In genomic region chr7:117637937-117638336, GRCh38 we compare ENCODE assay signal across 22 cellular contexts.
DNase-seq lines count a peak whose midpoint lies in the region; ATAC-seq, FAIRE-seq and TF ChIP-seq lines count a peak whose summit lies in the region.
"Had no signal": no experiment of that assay in that cellular context is flagged by ENCODE, and none has a peak within 500 bp of the region (broad histone marks: within the 10 kb centered on the region; RNA-seq: fewer than 3 reads in every experiment).

No MANE protein-coding gene starts in this region.

- no peaks in the 10 kb centered on the region for H3K79me2 ChIP-seq in GM23338 (replicated peaks; ENCODE audit: insufficient read depth)

- H3K36me3 ChIP-seq in GM23338 (ENCODE audit: insufficient read depth) = no peaks in the 10 kb centered on the region; the same call in 1 of the 2 replicates
- H3K36me3 ChIP-seq in endodermal cell (ENCODE audit: control insufficient read depth, insufficient read depth, low read length) = no peaks in the 10 kb centered on the region
- H3K36me3 ChIP-seq in heart right ventricle = no peaks in the 10 kb centered on the region
- H3K36me3 ChIP-seq: BE2C, BLaER1 had no signal

- no peak for TF ChIP-seq CTCF in GM23338 (conservative IDR thresholded peaks at IDR 0.05; ENCODE audit: low read depth in 2 of 2)
- no peak for TF ChIP-seq CTCF in endodermal cell (conservative IDR thresholded peaks at IDR 0.05)
- no peak for TF ChIP-seq CTCF in heart right ventricle (IDR thresholded peaks at IDR 0.05)

- H3K27ac ChIP-seq in GM23338 (ENCODE audit: low read depth) = no peak overlapping the region
- no peak overlapping the region for H3K27ac ChIP-seq in endodermal cell (ENCODE audit: low read depth, low read length)
- H3K27ac ChIP-seq in heart right ventricle = no peak overlapping the region
- H3K27ac ChIP-seq: BLaER1 had no signal

- H3K4me1 ChIP-seq in GM23338 (ENCODE audit: insufficient read depth) (no peaks in the 10 kb centered on the region), endodermal cell (ENCODE audit: control insufficient read depth, insufficient read depth, low read length) (no peaks in the 10 kb centered on the region), heart right ventricle (no peaks in the 10 kb centered on the region)
- H3K4me1 ChIP-seq: BE2C, BLaER1 had no signal

- H3K27me3 ChIP-seq in GM23338 (ENCODE audit: insufficient read depth) (no peaks in the 10 kb centered on the region), endodermal cell (ENCODE audit: control insufficient read depth, insufficient read depth, low read length, poor library complexity, severe bottlenecking) (no peaks in the 10 kb centered on the region), heart right ventricle (no peaks in the 10 kb centered on the region)
- H3K27me3 ChIP-seq: BE2C, BLaER1 had no signal

- H3K9me2 ChIP-seq in GM23338 (ENCODE audit: insufficient read depth) = 0 out of 2 replicates have a peak, but pooled peaks cover 3% of the 10 kb centered on the region

- H3K9me3 Mint-ChIP-seq in GM23338 (peaks cover 18% of the 10 kb centered on the region), endodermal cell (peaks cover 14% of the 10 kb centered on the region)
- no peaks in the 10 kb centered on the region for H3K9me3 Mint-ChIP-seq in activated CD4-positive, alpha-beta memory T cell treated with anti-CD3 and anti-CD28 coated beads, Interleukin-2, amount 10 ng/mL, durations not matched to agents 7 days and 5 days

- DNase-seq in GM23338 (ENCODE audit: low spot score) (no peak), endodermal cell (no peak), heart right ventricle (no peak), HTR-8/SVneo (ENCODE audit: insufficient read length, low spot score) (no peak)
- DNase-seq in activated CD4-positive, alpha-beta memory T cell treated with anti-CD3 and anti-CD28 coated beads, Interleukin-2, amount 10 ng/mL, durations not matched to agents 7 days and 5 days = no peak
- DNase-seq: 8988T; ACHN; BE2C; C1 segment of cervical spinal cord; CD4-positive, alpha-beta memory T cell; CD4-positive, CD25-positive, alpha-beta regulatory T cell; CD8-positive, alpha-beta memory T cell; COR-L47; DMS79 treated with DMSO at 0.1 percent for 48 hours; GF-D8 had no signal

- no peak for FAIRE-seq in HTR-8/SVneo (lab: Jason Lieb, UNC)
- FAIRE-seq: A204.1, D721Med, G401.6, GM12891, GM19239 had no signal

- H3K27ac Mint-ChIP-seq in GM23338 (no peak overlapping the region), endodermal cell (peak overlapping the region; percentile 42)
- H3K27ac Mint-ChIP-seq in activated CD4-positive, alpha-beta memory T cell treated with anti-CD3 and anti-CD28 coated beads, Interleukin-2, amount 10 ng/mL, durations not matched to agents 7 days and 5 days = no peak overlapping the region
- H3K27ac Mint-ChIP-seq: CD14-positive monocyte; CD4-positive, alpha-beta memory T cell; CD4-positive, CD25-positive, alpha-beta regulatory T cell; CD8-positive, alpha-beta memory T cell had no signal

- H3K4me2 ChIP-seq in GM23338 = no peak overlapping the region
- H3K4me2 ChIP-seq: BLaER1 had no signal

- H3K4me1 Mint-ChIP-seq in GM23338 = no peaks in the 10 kb centered on the region; the same call in 2 of the 3 replicates
- H3K4me1 Mint-ChIP-seq in endodermal cell = peaks cover 3% of the 10 kb centered on the region
- H3K4me1 Mint-ChIP-seq in activated CD4-positive, alpha-beta memory T cell treated with anti-CD3 and anti-CD28 coated beads, Interleukin-2, amount 10 ng/mL, durations not matched to agents 7 days and 5 days = no peaks in the 10 kb centered on the region
- H3K4me1 Mint-ChIP-seq: CD14-positive monocyte; CD4-positive, alpha-beta memory T cell; CD4-positive, CD25-positive, alpha-beta regulatory T cell; CD8-positive, alpha-beta memory T cell had no signal

- no peak overlapping the region for H3K4me3 ChIP-seq in GM23338
- no peak overlapping the region for H3K4me3 ChIP-seq in endodermal cell (ENCODE audit: low read length)
- no peak overlapping the region for H3K4me3 ChIP-seq in heart right ventricle
- H3K4me3 ChIP-seq: BLaER1 had no signal

- POLR2A ChIA-PET in activated CD4-positive, alpha-beta memory T cell treated with anti-CD3 and anti-CD28 coated beads, Interleukin-2, amount 10 ng/mL, durations not matched to agents 7 days and 5 days (lab: Charles Lee) = no interaction called here

- no peak overlapping the region for H3K4me3 Mint-ChIP-seq in GM23338
- H3K4me3 Mint-ChIP-seq in endodermal cell = no peak overlapping the region
- H3K4me3 Mint-ChIP-seq in activated CD4-positive, alpha-beta memory T cell treated with anti-CD3 and anti-CD28 coated beads, Interleukin-2, amount 10 ng/mL, durations not matched to agents 7 days and 5 days = no peak overlapping the region
- H3K4me3 Mint-ChIP-seq: CD14-positive monocyte; CD4-positive, alpha-beta memory T cell; CD4-positive, CD25-positive, alpha-beta regulatory T cell; CD8-positive, alpha-beta memory T cell had no signal

- H3K36me3 Mint-ChIP-seq in GM23338 (ENCODE audit: low read depth) = peaks cover 14% of the 10 kb centered on the region; the same call in 2 of the 3 replicates
- H3K36me3 Mint-ChIP-seq in endodermal cell (ENCODE audit: low read depth) = no peaks in the 10 kb centered on the region
- no peaks in the 10 kb centered on the region for H3K36me3 Mint-ChIP-seq in activated CD4-positive, alpha-beta memory T cell treated with anti-CD3 and anti-CD28 coated beads, Interleukin-2, amount 10 ng/mL, durations not matched to agents 7 days and 5 days (ENCODE audit: low read depth)
- H3K36me3 Mint-ChIP-seq: CD14-positive monocyte; CD4-positive, alpha-beta memory T cell; CD4-positive, CD25-positive, alpha-beta regulatory T cell; CD8-positive, alpha-beta memory T cell had no signal

- no peaks in the 10 kb centered on the region for H3F3A ChIP-seq in GM23338 (replicated peaks; ENCODE audit: low read depth)

- 90 to 100% methylated on average over 2 of the region's 2 CpGs for WGBS in endodermal cell (ENCODE audit: insufficient coverage in 1 of 2, insufficient read length in 1 of 2), 2 experiments
- WGBS in heart right ventricle, 2 donors = 89 to 95% methylated on average over 2 of the region's 2 CpGs

- no peak for ATAC-seq in GM23338
- no peak for ATAC-seq in heart right ventricle

- H3K9me3 ChIP-seq in endodermal cell (ENCODE audit: control insufficient read depth, low read length) = peaks cover 13% of the 10 kb centered on the region
- peaks cover 0 to 5% (median 0%) of the 10 kb centered on the region in 11 donors for H3K9me3 ChIP-seq in heart right ventricle
- H3K9me3 ChIP-seq: BE2C, BLaER1 had no signal

- CTCF ChIA-PET in activated CD4-positive, alpha-beta memory T cell treated with anti-CD3 and anti-CD28 coated beads, Interleukin-2, amount 10 ng/mL, durations not matched to agents 7 days and 5 days (lab: Charles Lee) = no interaction called here

- 0 out of 2 replicates have a peak overlapping the region, but pooled peaks have one; percentile 48 for H2AFZ ChIP-seq in GM23338

- H3K9ac ChIP-seq in endodermal cell (ENCODE audit: extremely low read depth, low read length, poor library complexity, severe bottlenecking) = no peak overlapping the region
- H3K9ac ChIP-seq: BLaER1 had no signal

- intact Hi-C loops in heart right ventricle (cut with DNase I) = no loop called here

- no peaks in the 10 kb centered on the region for H4K20me1 ChIP-seq in GM23338 (replicated peaks; ENCODE audit: insufficient read depth)
- H4K20me1 ChIP-seq: BLaER1 had no signal

- H3K27me3 Mint-ChIP-seq in GM23338 (ENCODE audit: insufficient read depth, low read depth, poor library complexity) (peaks cover 2% of the 10 kb centered on the region), endodermal cell (ENCODE audit: insufficient read depth) (no peaks in the 10 kb centered on the region)
- H3K27me3 Mint-ChIP-seq in activated CD4-positive, alpha-beta memory T cell treated with anti-CD3 and anti-CD28 coated beads, Interleukin-2, amount 10 ng/mL, durations not matched to agents 7 days and 5 days = peaks cover 2% of the 10 kb centered on the region
- H3K27me3 Mint-ChIP-seq: CD4-positive, alpha-beta memory T cell; CD4-positive, CD25-positive, alpha-beta regulatory T cell; CD8-positive, alpha-beta memory T cell had no signal

TF ChIP-seq in GM23338, 12 proteins besides CTCF, POLR2A, EP300 and RAD21 (continues in another document):
- no peak for TF ChIP-seq NANOG (IDR thresholded peaks at IDR 0.05; ENCODE audit: borderline replicate concordance)
